11 cellular contexts compared by ENCODE assay signal in genomic region chr14:49193365-49194050, GRCh38.
DNase-seq lines count a peak whose midpoint lies in the region; ATAC-seq and TF ChIP-seq lines count a peak whose summit lies in the region.
"Had no signal": no experiment of that assay in that cellular context is flagged by ENCODE, and none has a peak within 500 bp of the region (broad histone marks: within the 10 kb centered on the region; RNA-seq: fewer than 3 reads in every experiment).

No MANE protein-coding gene starts in this region.

- no peak for TF ChIP-seq POLR2A in GM18505 (IDR thresholded peaks at IDR 0.05; ENCODE audit: borderline replicate concordance, extremely low read depth, insufficient read depth, insufficient read length)

- intact Hi-C loops in head of caudate nucleus (cut with DNase I) = no loop called here

- ATAC-seq in GM18505 (IDR thresholded peaks at IDR 0.05; ENCODE audit: unreplicated experiment) = peak; percentile 97
- ATAC-seq in GM21367 (IDR thresholded peaks at IDR 0.05; ENCODE audit: unreplicated experiment) = peak; percentile 97
- peak; percentile 95 for ATAC-seq in HG03060 (IDR thresholded peaks at IDR 0.05; ENCODE audit: low read depth, unreplicated experiment)

- peak; percentile 6 for DNase-seq in SK-N-DZ (ENCODE audit: low spot score)
- DNase-seq in DMS79 (lab: John Stamatoyannopoulos, UW) = no peak
- no peak for DNase-seq in NCI-H226
- DNase-seq in D341Med (ENCODE audit: low spot score) = no peak
- DNase-seq in head of caudate nucleus = no peak
- DNase-seq: activated CD4-positive, CD25-positive, alpha-beta regulatory T cell treated with anti-CD3 and anti-CD28 coated beads, Interleukin-2, amount 50 U/mL, for 72 hours; CD4-positive, alpha-beta T cell; Kasumi-1 had no signal
